In the genomic region with DNA sequence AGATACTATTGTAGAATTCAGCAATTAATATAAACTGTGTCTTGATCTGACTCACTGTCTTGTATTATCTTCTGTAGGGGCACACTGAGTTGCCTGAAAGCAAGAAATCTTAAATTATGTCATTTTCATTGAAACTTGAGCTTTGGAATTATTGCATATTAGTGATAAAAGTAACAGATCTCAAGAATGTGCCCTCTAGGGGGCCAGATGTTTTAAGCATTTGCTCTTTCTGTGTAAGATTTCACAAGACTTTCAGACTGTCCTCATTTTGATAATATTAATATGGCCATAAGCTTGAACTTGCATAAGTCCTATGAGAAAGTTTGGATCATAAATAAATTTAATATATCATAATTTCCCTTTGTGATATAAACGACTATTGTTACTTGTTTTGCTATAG, we compare ENCODE assay signal across 3 cellular contexts.
TF ChIP-seq lines count a peak whose summit lies in the region.

No MANE protein-coding gene starts in this region.

TF ChIP-seq in IMR-90, 13 proteins besides CTCF, POLR2A, EP300 and RAD21:
- TF ChIP-seq CEBPB (IDR thresholded peaks at IDR 0.05; ENCODE audit: low read depth, low read length) (peak; percentile 72), MXI1 (IDR thresholded peaks at IDR 0.05; ENCODE audit: borderline replicate concordance, low read depth, low read length) (no peak), FOS (IDR thresholded peaks at IDR 0.05; ENCODE audit: low read depth, low read length) (no peak)

TF ChIP-seq in GM23338, 12 proteins besides CTCF, POLR2A, EP300 and RAD21:
- TF ChIP-seq EZH2 (IDR thresholded peaks at IDR 0.05; ENCODE audit: low read depth, unreplicated experiment) = no peak
- no peak for TF ChIP-seq STAT1 (IDR thresholded peaks at IDR 0.05; ENCODE audit: unreplicated experiment)
- TF ChIP-seq, protein P1, sequence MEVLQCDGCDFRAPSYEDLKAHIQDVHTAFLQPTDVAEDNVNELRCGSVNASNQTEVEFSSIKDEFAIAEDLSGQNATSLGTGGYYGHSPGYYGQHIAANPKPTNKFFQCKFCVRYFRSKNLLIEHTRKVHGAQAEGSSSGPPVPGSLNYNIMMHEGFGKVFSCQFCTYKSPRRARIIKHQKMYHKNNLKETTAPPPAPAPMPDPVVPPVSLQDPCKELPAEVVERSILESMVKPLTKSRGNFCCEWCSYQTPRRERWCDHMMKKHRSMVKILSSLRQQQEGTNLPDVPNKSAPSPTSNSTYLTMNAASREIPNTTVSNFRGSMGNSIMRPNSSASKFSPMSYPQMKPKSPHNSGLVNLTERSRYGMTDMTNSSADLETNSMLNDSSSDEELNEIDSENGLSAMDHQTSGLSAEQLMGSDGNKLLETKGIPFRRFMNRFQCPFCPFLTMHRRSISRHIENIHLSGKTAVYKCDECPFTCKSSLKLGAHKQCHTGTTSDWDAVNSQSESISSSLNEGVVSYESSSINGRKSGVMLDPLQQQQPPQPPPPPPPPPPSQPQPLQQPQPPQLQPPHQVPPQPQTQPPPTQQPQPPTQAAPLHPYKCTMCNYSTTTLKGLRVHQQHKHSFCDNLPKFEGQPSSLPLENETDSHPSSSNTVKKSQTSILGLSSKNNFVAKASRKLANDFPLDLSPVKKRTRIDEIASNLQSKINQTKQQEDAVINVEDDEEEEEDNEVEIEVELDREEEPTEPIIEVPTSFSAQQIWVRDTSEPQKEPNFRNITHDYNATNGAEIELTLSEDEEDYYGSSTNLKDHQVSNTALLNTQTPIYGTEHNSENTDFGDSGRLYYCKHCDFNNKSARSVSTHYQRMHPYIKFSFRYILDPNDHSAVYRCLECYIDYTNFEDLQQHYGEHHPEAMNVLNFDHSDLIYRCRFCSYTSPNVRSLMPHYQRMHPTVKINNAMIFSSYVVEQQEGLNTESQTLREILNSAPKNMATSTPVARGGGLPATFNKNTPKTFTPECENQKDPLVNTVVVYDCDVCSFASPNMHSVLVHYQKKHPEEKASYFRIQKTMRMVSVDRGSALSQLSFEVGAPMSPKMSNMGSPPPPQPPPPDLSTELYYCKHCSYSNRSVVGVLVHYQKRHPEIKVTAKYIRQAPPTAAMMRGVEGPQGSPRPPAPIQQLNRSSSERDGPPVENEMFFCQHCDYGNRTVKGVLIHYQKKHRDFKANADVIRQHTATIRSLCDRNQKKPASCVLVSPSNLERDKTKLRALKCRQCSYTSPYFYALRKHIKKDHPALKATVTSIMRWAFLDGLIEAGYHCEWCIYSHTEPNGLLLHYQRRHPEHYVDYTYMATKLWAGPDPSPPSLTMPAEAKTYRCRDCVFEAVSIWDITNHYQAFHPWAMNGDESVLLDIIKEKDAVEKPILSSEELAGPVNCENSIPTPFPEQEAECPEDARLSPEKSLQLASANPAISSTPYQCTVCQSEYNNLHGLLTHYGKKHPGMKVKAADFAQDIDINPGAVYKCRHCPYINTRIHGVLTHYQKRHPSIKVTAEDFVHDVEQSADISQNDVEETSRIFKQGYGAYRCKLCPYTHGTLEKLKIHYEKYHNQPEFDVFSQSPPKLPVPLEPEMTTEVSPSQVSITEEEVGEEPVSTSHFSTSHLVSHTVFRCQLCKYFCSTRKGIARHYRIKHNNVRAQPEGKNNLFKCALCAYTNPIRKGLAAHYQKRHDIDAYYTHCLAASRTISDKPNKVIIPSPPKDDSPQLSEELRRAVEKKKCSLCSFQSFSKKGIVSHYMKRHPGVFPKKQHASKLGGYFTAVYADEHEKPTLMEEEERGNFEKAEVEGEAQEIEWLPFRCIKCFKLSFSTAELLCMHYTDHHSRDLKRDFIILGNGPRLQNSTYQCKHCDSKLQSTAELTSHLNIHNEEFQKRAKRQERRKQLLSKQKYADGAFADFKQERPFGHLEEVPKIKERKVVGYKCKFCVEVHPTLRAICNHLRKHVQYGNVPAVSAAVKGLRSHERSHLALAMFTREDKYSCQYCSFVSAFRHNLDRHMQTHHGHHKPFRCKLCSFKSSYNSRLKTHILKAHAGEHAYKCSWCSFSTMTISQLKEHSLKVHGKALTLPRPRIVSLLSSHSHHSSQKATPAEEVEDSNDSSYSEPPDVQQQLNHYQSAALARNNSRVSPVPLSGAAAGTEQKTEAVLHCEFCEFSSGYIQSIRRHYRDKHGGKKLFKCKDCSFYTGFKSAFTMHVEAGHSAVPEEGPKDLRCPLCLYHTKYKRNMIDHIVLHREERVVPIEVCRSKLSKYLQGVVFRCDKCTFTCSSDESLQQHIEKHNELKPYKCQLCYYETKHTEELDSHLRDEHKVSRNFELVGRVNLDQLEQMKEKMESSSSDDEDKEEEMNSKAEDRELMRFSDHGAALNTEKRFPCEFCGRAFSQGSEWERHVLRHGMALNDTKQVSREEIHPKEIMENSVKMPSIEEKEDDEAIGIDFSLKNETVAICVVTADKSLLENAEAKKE (CRISPR knock-in tag; IDR thresholded peaks at IDR 0.05) = no peak
- TF ChIP-seq ZNF331 (CRISPR knock-in tag; IDR thresholded peaks at IDR 0.05; ENCODE audit: low read depth) = no peak
- TF ChIP-seq ZNF114 (CRISPR knock-in tag; IDR thresholded peaks at IDR 0.05) = no peak
- TF ChIP-seq CREB1 (CRISPR knock-in tag; IDR thresholded peaks at IDR 0.05; ENCODE audit: low read depth) = no peak
- TF ChIP-seq, protein P2, sequence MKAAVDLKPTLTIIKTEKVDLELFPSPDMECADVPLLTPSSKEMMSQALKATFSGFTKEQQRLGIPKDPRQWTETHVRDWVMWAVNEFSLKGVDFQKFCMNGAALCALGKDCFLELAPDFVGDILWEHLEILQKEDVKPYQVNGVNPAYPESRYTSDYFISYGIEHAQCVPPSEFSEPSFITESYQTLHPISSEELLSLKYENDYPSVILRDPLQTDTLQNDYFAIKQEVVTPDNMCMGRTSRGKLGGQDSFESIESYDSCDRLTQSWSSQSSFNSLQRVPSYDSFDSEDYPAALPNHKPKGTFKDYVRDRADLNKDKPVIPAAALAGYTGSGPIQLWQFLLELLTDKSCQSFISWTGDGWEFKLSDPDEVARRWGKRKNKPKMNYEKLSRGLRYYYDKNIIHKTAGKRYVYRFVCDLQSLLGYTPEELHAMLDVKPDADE (IDR thresholded peaks at IDR 0.05) = no peak

TF ChIP-seq in GM12891, 5 proteins besides CTCF, POLR2A, EP300 and RAD21:
- TF ChIP-seq PAX5 (IDR thresholded peaks at IDR 0.05; ENCODE audit: insufficient read depth, low read length, severe bottlenecking) = no peak
- no peak for TF ChIP-seq POU2F2 (IDR thresholded peaks at IDR 0.05; ENCODE audit: low read depth, low read length)
- TF ChIP-seq POLR2AphosphoS5 (IDR thresholded peaks at IDR 0.05; ENCODE audit: low read depth, low read length) = no peak
- no peak for TF ChIP-seq TAF1 (IDR thresholded peaks at IDR 0.05; ENCODE audit: low read depth, low read length)
- TF ChIP-seq SPI1 (IDR thresholded peaks at IDR 0.05; ENCODE audit: low read depth, low read length) = no peak
